18 cellular contexts compared by ENCODE assay signal in the genomic region with DNA sequence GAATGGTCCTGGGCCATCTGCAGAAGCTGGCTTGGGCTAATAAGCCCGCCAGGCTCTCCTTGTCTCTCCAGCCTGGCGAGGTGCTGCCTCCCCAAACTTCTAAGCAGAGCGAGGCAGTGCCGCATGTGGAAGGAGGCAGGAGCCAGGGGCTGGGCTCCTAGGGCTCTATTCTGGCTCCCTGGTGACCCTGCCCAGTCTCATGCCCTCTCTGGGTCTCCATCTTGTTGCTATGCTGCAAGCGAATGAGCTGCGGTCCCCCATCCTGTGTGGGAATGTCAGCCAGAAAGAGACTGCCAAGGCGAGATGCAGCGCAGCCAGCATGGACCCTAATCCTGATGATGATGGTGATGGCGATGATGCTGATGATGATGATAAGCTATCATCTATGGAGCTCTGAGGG. TPM values are rescaled to one million over a fixed set of nuclear protein-coding genes. Genes with fewer than 3 reads are reported as not detected.
DNase-seq lines count a peak whose midpoint lies in the region; ATAC-seq and TF ChIP-seq lines count a peak whose summit lies in the region.
"Had no signal": no experiment of that assay in that cellular context is flagged by ENCODE, and none has a peak within 500 bp of the region (broad histone marks: within the 10 kb centered on the region; RNA-seq: fewer than 3 reads in every experiment).

No MANE protein-coding gene starts in this region.

- no peak overlapping the region for H3K14ac ChIP-seq in mesenchymal stem cell (ENCODE audit: low read length in 2 of 2)

- TF ChIP-seq CTCF in RWPE2 (IDR thresholded peaks at IDR 0.05; ENCODE audit: poor library complexity, severe bottlenecking) (no peak), dorsolateral prefrontal cortex (IDR thresholded peaks at IDR 0.05 in 54 of 56, conservative IDR thresholded peaks at IDR 0.05 in 2 of 56; ENCODE audit: low read depth in 1 of 56, partially characterized antibody in 56 of 56) (no peak), endodermal cell (conservative IDR thresholded peaks at IDR 0.05) (no peak)

- no peak overlapping the region for H4K91ac ChIP-seq in mesenchymal stem cell (ENCODE audit: low read length)

- H3K4me3 ChIP-seq in RWPE2 (ENCODE audit: severe bottlenecking): no peak overlapping the region
- no peak overlapping the region for H3K4me3 ChIP-seq in dorsolateral prefrontal cortex
- no peak overlapping the region for H3K4me3 ChIP-seq in mesenchymal stem cell (ENCODE audit: insufficient read depth in 1 of 2, low read depth in 1 of 2, low read length in 2 of 2)
- no peak overlapping the region for H3K4me3 ChIP-seq in stomach smooth muscle (ENCODE audit: low read length in 2 of 2)
- H3K4me3 ChIP-seq in endodermal cell (ENCODE audit: low read length): no peak overlapping the region
- H3K4me3 ChIP-seq: GM23248 had no signal

- peaks cover 13% of the 10 kb centered on the region for H3K4me1 Mint-ChIP-seq in endodermal cell
- H3K4me1 Mint-ChIP-seq: activated B cell treated with CpG ODN at 0.5 μM for 24 hours had no signal

- ATAC-seq in RWPE2 (ENCODE audit: low read depth) (no peak), GM21381 (IDR thresholded peaks at IDR 0.05; ENCODE audit: unreplicated experiment) (no peak), HG02884 (IDR thresholded peaks at IDR 0.05; ENCODE audit: unreplicated experiment) (no peak)
- ATAC-seq: foreskin keratinocyte, Panc1 had no signal

- intact Hi-C loops in dorsolateral prefrontal cortex (cut with DNase I): no loop called here

- H2BK12ac ChIP-seq in mesenchymal stem cell (ENCODE audit: low read length in 2 of 2): no peak overlapping the region

- no peak overlapping the region for H3K23ac ChIP-seq in mesenchymal stem cell (ENCODE audit: low read length in 2 of 2)

- H3K4me3 Mint-ChIP-seq in endodermal cell: no peak overlapping the region
- H3K4me3 Mint-ChIP-seq: activated B cell treated with CpG ODN at 0.5 μM for 24 hours had no signal

- no peak overlapping the region for H3K4me2 ChIP-seq in mesenchymal stem cell (ENCODE audit: low read length, poor library complexity, severe bottlenecking)

- H3K27ac ChIP-seq in RWPE2 (ENCODE audit: poor library complexity, severe bottlenecking) (no peak overlapping the region), dorsolateral prefrontal cortex (peak overlapping the region in 40 of 59 donors; percentile 2 to 82 (median 51)), mesenchymal stem cell (ENCODE audit: low read length, poor library complexity, severe bottlenecking) (no peak overlapping the region), stomach smooth muscle (ENCODE audit: low read length) (peak overlapping the region; percentile 88), endodermal cell (ENCODE audit: low read depth, low read length) (no peak overlapping the region)
- H3K27ac ChIP-seq: foreskin keratinocyte, GM23248 had no signal

- peak overlapping the region; percentile 59 for H2AK5ac ChIP-seq in mesenchymal stem cell (ENCODE audit: low read length, severe bottlenecking)

- no peak overlapping the region for H2BK5ac ChIP-seq in mesenchymal stem cell (ENCODE audit: low read depth, low read length, poor library complexity, severe bottlenecking)

- H3K79me1 ChIP-seq in mesenchymal stem cell (replicated peaks; ENCODE audit: low read length, poor library complexity, severe bottlenecking): peaks cover 37% of the 10 kb centered on the region

- H3K27ac Mint-ChIP-seq in endodermal cell: no peak overlapping the region
- H3K27ac Mint-ChIP-seq: activated B cell treated with CpG ODN at 0.5 μM for 24 hours had no signal

- no peaks in the 10 kb centered on the region for H3K27me3 Mint-ChIP-seq in endodermal cell (ENCODE audit: insufficient read depth)

- H3K18ac ChIP-seq in mesenchymal stem cell (ENCODE audit: low read depth in 1 of 2, low read length in 2 of 2): no peak overlapping the region

- 94% methylated on average over 9 of the region's 9 CpGs for WGBS in mesenchymal stem cell
- 93 to 100% methylated on average over 4 to 9 of the region's 9 CpGs for WGBS in endodermal cell (ENCODE audit: insufficient coverage in 1 of 2, insufficient read length in 1 of 2), 2 experiments

- no peak overlapping the region for H4K8ac ChIP-seq in mesenchymal stem cell (ENCODE audit: low read length)

- no peaks in the 10 kb centered on the region for H3K9me3 Mint-ChIP-seq in endodermal cell
- H3K9me3 Mint-ChIP-seq: activated B cell treated with CpG ODN at 0.5 μM for 24 hours had no signal

- peak; percentile 48 for DNase-seq in RWPE2 (ENCODE audit: low spot score)
- peak in 2 of 10 donors; percentile 14 to 22 for DNase-seq in dorsolateral prefrontal cortex
- DNase-seq in mesenchymal stem cell: no peak
- no peak for DNase-seq in endodermal cell
- DNase-seq in NCI-H446 treated with DMSO at 0.1 percent for 48 hours (lab: John Stamatoyannopoulos, UW): no peak
- DNase-seq: activated B cell treated with CpG ODN at 0.5 μM for 24 hours; activated naive CD4-positive, alpha-beta T cell; Calu3; foreskin keratinocyte; GDM1; GM23248; mesendoderm; NCI-H187 treated with DMSO at 0.1 percent for 48 hours; occipital lobe had no signal

- no peak overlapping the region for H2AFZ ChIP-seq in mesenchymal stem cell (ENCODE audit: low read depth, low read length)
- H2AFZ ChIP-seq: GM23248 had no signal

- no peak overlapping the region for H2BK120ac ChIP-seq in mesenchymal stem cell (ENCODE audit: low read depth, low read length)

- H3K9me3 ChIP-seq in RWPE2 (ENCODE audit: severe bottlenecking) (no peaks in the 10 kb centered on the region), mesenchymal stem cell (ENCODE audit: control insufficient read depth, low read length) (no peaks in the 10 kb centered on the region), stomach smooth muscle (ENCODE audit: control insufficient read depth in 2 of 2, low read length in 2 of 2) (no peaks in the 10 kb centered on the region), endodermal cell (ENCODE audit: control insufficient read depth, low read length) (no peaks in the 10 kb centered on the region)

- H3K36me3 ChIP-seq in RWPE2 (ENCODE audit: low read depth): no peaks in the 10 kb centered on the region
- peaks cover 9 to 42% of the 10 kb centered on the region in 2 experiments for H3K36me3 ChIP-seq in mesenchymal stem cell (ENCODE audit: control insufficient read depth in 1 of 2, insufficient read depth in 2 of 2, low read depth in 1 of 2, low read length in 2 of 2)
- H3K36me3 ChIP-seq in stomach smooth muscle (ENCODE audit: control insufficient read depth in 2 of 2, insufficient read depth in 2 of 2, low read length in 2 of 2): no peaks in the 10 kb centered on the region
- no peaks in the 10 kb centered on the region for H3K36me3 ChIP-seq in endodermal cell (ENCODE audit: control insufficient read depth, insufficient read depth, low read length)

- no peaks in the 10 kb centered on the region for H3K36me3 Mint-ChIP-seq in endodermal cell (ENCODE audit: low read depth)

- no peak overlapping the region for H3K9ac ChIP-seq in mesenchymal stem cell (ENCODE audit: low read length)
- peak overlapping the region in 1 of 2 donors; percentile 74 for H3K9ac ChIP-seq in stomach smooth muscle (ENCODE audit: low read length in 2 of 2)
- no peak overlapping the region for H3K9ac ChIP-seq in endodermal cell (ENCODE audit: extremely low read depth, low read length, poor library complexity, severe bottlenecking)
- H3K9ac ChIP-seq: GM23248 had no signal

- H2BK15ac ChIP-seq in mesenchymal stem cell (ENCODE audit: low read depth, poor library complexity, severe bottlenecking): no peak overlapping the region

- H3K27me3 ChIP-seq in RWPE2 (ENCODE audit: insufficient read depth, poor library complexity, severe bottlenecking) (no peaks in the 10 kb centered on the region), dorsolateral prefrontal cortex (peaks cover 0 to 5% (median 0%) of the 10 kb centered on the region in 45 donors), mesenchymal stem cell (ENCODE audit: control insufficient read depth in 1 of 2, insufficient read depth in 1 of 2, low read length in 2 of 2) (peaks cover 0 to 3% of the 10 kb centered on the region in 2 experiments), stomach smooth muscle (ENCODE audit: control insufficient read depth in 1 of 2, insufficient read depth in 2 of 2, low read length in 2 of 2) (no peaks in the 10 kb centered on the region), endodermal cell (ENCODE audit: control insufficient read depth, insufficient read depth, low read length, poor library complexity, severe bottlenecking) (no peaks in the 10 kb centered on the region)

- no peak overlapping the region for H3K4ac ChIP-seq in mesenchymal stem cell (ENCODE audit: low read depth in 1 of 2, low read length in 2 of 2)

- peaks cover 8% of the 10 kb centered on the region for H3K4me1 ChIP-seq in RWPE2 (ENCODE audit: insufficient read depth, poor library complexity, severe bottlenecking)
- peaks cover 22% of the 10 kb centered on the region for H3K4me1 ChIP-seq in mesenchymal stem cell (ENCODE audit: control insufficient read depth, insufficient read depth, low read depth, low read length)
- peaks cover 78% of the 10 kb centered on the region for H3K4me1 ChIP-seq in stomach smooth muscle (ENCODE audit: control insufficient read depth, insufficient read depth, low read length)
- H3K4me1 ChIP-seq in endodermal cell (ENCODE audit: control insufficient read depth, insufficient read depth, low read length): no peaks in the 10 kb centered on the region
- H3K4me1 ChIP-seq: foreskin keratinocyte had no signal

RNA-seq across cellular contexts. Expression of a gene that starts 48.7 kb away (rescaled TPM):
- total RNA-seq in dorsolateral prefrontal cortex: 100 to 1,000 TPM in 88 of 120 experiments, 10 to 100 TPM in 32; 57.9 to 261 (median 120) TPM
- polyA plus RNA-seq in mesenchymal stem cell (2013, experiment 1 of 2): 6.3 TPM
- 5.1 TPM for polyA plus RNA-seq in mesenchymal stem cell (2013, experiment 2 of 2)
- 1 to 10 TPM; 3.3 to 4.2 TPM for total RNA-seq in endodermal cell
- 5.6 TPM for polyA plus RNA-seq in endodermal cell (2013, experiment 1 of 2)
- polyA plus RNA-seq in endodermal cell (2013, experiment 2 of 2): 7.2 TPM

Comparison
In these comparisons a context has a peak if more than half of its experiments do, and no peak if none do; other contexts are left out.
1. H3K27ac ChIP-seq: peak in dorsolateral prefrontal cortex (40 of 59) and stomach smooth muscle (single experiment); none in RWPE2 (single experiment), mesenchymal stem cell (single experiment) and endodermal cell (single experiment).
2. RNA of a gene that starts 48.7 kb away (total RNA-seq): 57.9 to 261 TPM in dorsolateral prefrontal cortex; 3.3 to 4.2 TPM in endodermal cell; every median in the first group is over 10 times any median in the second.